In the genomic region with DNA sequence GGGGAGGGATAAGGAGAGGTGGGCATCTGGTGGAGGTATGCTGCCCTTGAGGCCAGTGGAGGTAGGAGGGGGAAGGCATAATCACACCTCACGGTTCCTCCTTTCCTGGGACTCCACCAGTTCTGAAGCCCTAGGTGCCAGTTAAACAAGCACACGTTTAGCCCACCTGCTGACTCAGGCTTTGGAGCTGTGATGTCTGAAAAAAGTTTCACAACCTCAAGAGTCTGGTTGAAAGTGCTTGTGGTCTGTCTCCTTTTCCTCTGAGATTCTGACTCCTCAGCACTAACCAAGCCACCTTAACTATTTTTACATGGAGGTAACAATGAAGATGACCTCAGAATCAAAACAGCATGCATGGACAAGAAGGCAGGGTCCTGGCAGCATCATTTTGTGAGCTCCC, we compare ENCODE assay signal across 8 cellular contexts. TPM values are rescaled to one million over a fixed set of nuclear protein-coding genes. Genes with fewer than 3 reads are reported as not detected.
DNase-seq lines count a peak whose midpoint lies in the region; ATAC-seq and TF ChIP-seq lines count a peak whose summit lies in the region.

No MANE protein-coding gene starts in this region.

- 54 to 63% methylated on average over 2 of the region's 2 CpGs for WGBS in thyroid gland, 2 donors

- TF ChIP-seq POLR2A in thyroid gland (IDR thresholded peaks at IDR 0.05): no peak

- no peaks in the 10 kb centered on the region for H3K9me3 ChIP-seq in thyroid gland

- H3K36me3 ChIP-seq in KMS-11 (ENCODE audit: insufficient read depth): no peaks in the 10 kb centered on the region
- peaks cover 3 to 9% of the 10 kb centered on the region in 2 donors for H3K36me3 ChIP-seq in thyroid gland

- H3K4me1 ChIP-seq in KMS-11 (ENCODE audit: low read depth, poor library complexity, severe bottlenecking) (peaks cover 70% of the 10 kb centered on the region), thyroid gland (peaks cover 4 to 10% of the 10 kb centered on the region in 2 donors)

- ATAC-seq in GM18511 (IDR thresholded peaks at IDR 0.05; ENCODE audit: unreplicated experiment): peak; percentile 97
- peak; percentile 94 for ATAC-seq in GM21786 (IDR thresholded peaks at IDR 0.05; ENCODE audit: unreplicated experiment)

- peak overlapping the region; percentile 95 for H3K27ac ChIP-seq in KMS-11
- peak overlapping the region in 1 of 3 donors; percentile 62 for H3K27ac ChIP-seq in thyroid gland

- H3K4me3 ChIP-seq in KMS-11 (IDR thresholded peaks at IDR 0.05; ENCODE audit: insufficient read depth, low read depth, low read length): no peak overlapping the region
- H3K4me3 ChIP-seq in foreskin fibroblast (ENCODE audit: low read depth in 1 of 2, low read length in 2 of 2): no peak overlapping the region
- H3K4me3 ChIP-seq in thyroid gland (replicated peaks in 1 of 3): no peak overlapping the region

- intact Hi-C loops in thyroid gland (cut with DNase I): no loop called here

- TF ChIP-seq CTCF in KMS-11 (conservative IDR thresholded peaks at IDR 0.05; ENCODE audit: low read depth, low read length): no peak
- no peak for TF ChIP-seq CTCF in foreskin fibroblast (IDR thresholded peaks at IDR 0.05; ENCODE audit: low read depth, low read length)
- TF ChIP-seq CTCF in thyroid gland (IDR thresholded peaks at IDR 0.05): no peak

- H3K27me3 ChIP-seq in KMS-11 (ENCODE audit: insufficient read depth, low read depth): no peaks in the 10 kb centered on the region
- no peaks in the 10 kb centered on the region for H3K27me3 ChIP-seq in thyroid gland

- peak overlapping the region; percentile 66 for H3K9ac ChIP-seq in KMS-11

- peak overlapping the region; percentile 45; the same call in 1 of the 2 replicates for H2AFZ ChIP-seq in KMS-11 (ENCODE audit: low read depth)

- no peaks in the 10 kb centered on the region for H4K20me1 ChIP-seq in KMS-11 (ENCODE audit: insufficient read depth)

- DNase-seq in foreskin fibroblast (peak; percentile 51 to 54), NCI-H748 treated with DMSO at 0.1 percent for 48 hours (lab: John Stamatoyannopoulos, UW) (no peak), NCI-H1092 (lab: John Stamatoyannopoulos, UW) (no peak), thyroid gland (no peak)
- no peak for DNase-seq in stimulated activated CD4-positive, alpha-beta T cell treated with anti-CD3 and anti-CD28 coated beads, Interleukin-2, amount 100 ng/mL, for 24 hours

- peak overlapping the region; percentile 100 for H3K4me2 ChIP-seq in KMS-11

- no peaks in the 10 kb centered on the region for H3K79me2 ChIP-seq in KMS-11 (ENCODE audit: insufficient read depth, low read depth)

RNA-seq across cellular contexts. Expression of a gene that starts 23.0 kb away (rescaled TPM):
- 10 to 100 TPM; 23.0 to 27.9 (median 24.4) TPM for total RNA-seq in thyroid gland

Comparison
In these comparisons a context has a peak if more than half of its experiments do, and no peak if none do; other contexts are left out.
1. DNase-seq: peak in foreskin fibroblast (2 of 2); none in NCI-H748 treated with DMSO at 0.1 percent for 48 hours (single experiment), NCI-H1092 (single experiment), stimulated activated CD4-positive, alpha-beta T cell treated with anti-CD3 and anti-CD28 coated beads, Interleukin-2, amount 100 ng/mL, for 24 hours (0 of 2) and thyroid gland (0 of 2).